In genomic region chr11:46357483-46357936, GRCh38 we compare ENCODE assay signal across 10 cellular contexts. TPM values are rescaled to one million over a fixed set of nuclear protein-coding genes. Genes with fewer than 3 reads are reported as not detected.
A peak's percentile ranks its signal among the peaks of the same experiment; 100 is the strongest.
DNase-seq lines count a peak whose midpoint lies in the region; ATAC-seq and TF ChIP-seq lines count a peak whose summit lies in the region.
"Had no signal": no experiment of that assay in that cellular context is flagged by ENCODE, and none has a peak within 500 bp of the region (broad histone marks: within the 10 kb centered on the region; RNA-seq: fewer than 3 reads in every experiment).

No MANE protein-coding gene starts in this region.

- peaks cover 87% of the 10 kb centered on the region for H3K79me2 ChIP-seq in Karpas-422 (ENCODE audit: low read length)

- H3K9me3 ChIP-seq in Panc1 (ENCODE audit: control insufficient read depth, insufficient read depth, low read depth, low read length) = no peaks in the 10 kb centered on the region
- H3K9me3 ChIP-seq in stomach = no peaks in the 10 kb centered on the region
- no peaks in the 10 kb centered on the region for H3K9me3 ChIP-seq in Karpas-422 (ENCODE audit: low read length)

- POLR2A ChIA-PET in Panc1 (lab: Charles Lee) = no interaction called here

- H3K27ac ChIP-seq in Panc1 (ENCODE audit: low read length) = peak overlapping the region; percentile 45; the same call in 1 of the 2 replicates
- H3K27ac ChIP-seq in stomach = peak overlapping the region; percentile 26 to 79 (median 67)
- no peak overlapping the region for H3K27ac ChIP-seq in Karpas-422 (ENCODE audit: low read length)

- H4K20me1 ChIP-seq in Karpas-422 (ENCODE audit: insufficient read depth, low read depth, low read length) = peaks cover 8% of the 10 kb centered on the region; the same call in 1 of the 2 replicates

- 0 out of 2 replicates have a peak, but pooled peaks have one; percentile 19 for ATAC-seq in Panc1
- ATAC-seq: GM12878 had no signal

- in situ Hi-C loops in Panc1 (cut with HindIII; ENCODE audit: low pct_unique_long_range_greater_than_20kb, low sequenced_read_pairs) = no loop called here

- peaks cover 82% of the 10 kb centered on the region for H3K4me1 Mint-ChIP-seq in activated T-cell treated with anti-CD3 and anti-CD28 coated beads, Interleukin-2, amount 50 U/mL, for 24 hours (ENCODE audit: low read depth)
- peaks cover 40% of the 10 kb centered on the region for H3K4me1 Mint-ChIP-seq in activated CD4-positive, alpha-beta T cell treated with anti-CD3 and anti-CD28 coated beads, Interleukin-2, amount 10 ng/mL, durations not matched to agents 24 days and 14 days

- DNase-seq in activated T-cell treated with anti-CD3 and anti-CD28 coated beads, Interleukin-2, amount 50 U/mL, for 24 hours = no peak
- DNase-seq in activated T-cell treated with anti-CD3 and anti-CD28 coated beads, Interleukin-2, amount 50 U/mL, for 48 hours = no peak
- DNase-seq in Panc1 (ENCODE audit: low read depth, low spot score) (no peak), glomerular visceral epithelial cell (ENCODE audit: extremely low spot score) (peak; percentile 87), stomach (peak; percentile 86), Karpas-422 (no peak)
- DNase-seq in stimulated activated CD4-positive, alpha-beta T cell treated with anti-CD3 and anti-CD28 coated beads, Interleukin-1b, Interleukin-23, amount 100 ng/mL, for 48 hours = no peak
- no peak for DNase-seq in activated CD4-positive, alpha-beta T cell treated with anti-CD3 and anti-CD28 coated beads, Interleukin-2, amount 10 ng/mL, durations not matched to agents 24 days and 14 days
- DNase-seq: NCI-H774 had no signal

- H3K27me3 ChIP-seq in Panc1 (ENCODE audit: control insufficient read depth, insufficient read depth, low read length) (no peaks in the 10 kb centered on the region), stomach (no peaks in the 10 kb centered on the region), Karpas-422 (ENCODE audit: low read length) (no peaks in the 10 kb centered on the region)

- H3K36me3 Mint-ChIP-seq in activated T-cell treated with anti-CD3 and anti-CD28 coated beads, Interleukin-2, amount 50 U/mL, for 24 hours (ENCODE audit: low read depth) = peaks cover 46% of the 10 kb centered on the region
- peaks cover 4% of the 10 kb centered on the region for H3K36me3 Mint-ChIP-seq in activated CD4-positive, alpha-beta T cell treated with anti-CD3 and anti-CD28 coated beads, Interleukin-2, amount 10 ng/mL, durations not matched to agents 24 days and 14 days (ENCODE audit: low read depth)

- no peaks in the 10 kb centered on the region for H3K27me3 Mint-ChIP-seq in activated T-cell treated with anti-CD3 and anti-CD28 coated beads, Interleukin-2, amount 50 U/mL, for 24 hours
- H3K27me3 Mint-ChIP-seq in activated CD4-positive, alpha-beta T cell treated with anti-CD3 and anti-CD28 coated beads, Interleukin-2, amount 10 ng/mL, durations not matched to agents 24 days and 14 days = no peaks in the 10 kb centered on the region

- H3K4me3 ChIP-seq in Panc1 (ENCODE audit: low read depth in 2 of 2, low read length in 2 of 2) = no peak overlapping the region
- peak overlapping the region in 1 of 4 donors; percentile 22 for H3K4me3 ChIP-seq in stomach
- no peak overlapping the region for H3K4me3 ChIP-seq in Karpas-422 (ENCODE audit: low read length)
- H3K4me3 ChIP-seq: GM12878 had no signal

- CTCF ChIA-PET in Panc1 (lab: Charles Lee) = no interaction called here

- H3K9me3 Mint-ChIP-seq in activated T-cell treated with anti-CD3 and anti-CD28 coated beads, Interleukin-2, amount 50 U/mL, for 24 hours = no peaks in the 10 kb centered on the region
- H3K9me3 Mint-ChIP-seq in activated CD4-positive, alpha-beta T cell treated with anti-CD3 and anti-CD28 coated beads, Interleukin-2, amount 10 ng/mL, durations not matched to agents 24 days and 14 days = no peaks in the 10 kb centered on the region

- no peak for TF ChIP-seq EP300 in stomach (IDR thresholded peaks at IDR 0.05)

- intact Hi-C loops in Panc1 (cut with micrococcal nuclease; ENCODE audit: unreplicated experiment) = no loop called here
- intact Hi-C loops in stomach (cut with DNase I; ENCODE audit: low total_unique reads) = no loop called here
- intact Hi-C loops in activated CD4-positive, alpha-beta T cell treated with anti-CD3 and anti-CD28 coated beads, Interleukin-2, amount 10 ng/mL, durations not matched to agents 24 days and 14 days (cut with micrococcal nuclease) = no loop called here

- H3K4me1 ChIP-seq in Panc1 (ENCODE audit: control insufficient read depth, insufficient read depth, low read length) (peaks cover 32% of the 10 kb centered on the region), stomach (peaks cover 40 to 89% (median 77%) of the 10 kb centered on the region in 4 donors), Karpas-422 (ENCODE audit: low read length) (peaks cover 34% of the 10 kb centered on the region)

- BruUV-seq in Panc1 (replicated peaks; lab: Mats Ljungman, UMichigan) = no TSS peak

- H3K36me3 ChIP-seq in Panc1 (ENCODE audit: control insufficient read depth, insufficient read depth, low read length) = no peaks in the 10 kb centered on the region; the same call in 1 of the 2 replicates
- peaks cover 0 to 17% (median 5%) of the 10 kb centered on the region in 4 donors for H3K36me3 ChIP-seq in stomach
- H3K36me3 ChIP-seq in Karpas-422 (ENCODE audit: insufficient read depth, low read length) = no peaks in the 10 kb centered on the region

- H3K27ac Mint-ChIP-seq in activated T-cell treated with anti-CD3 and anti-CD28 coated beads, Interleukin-2, amount 50 U/mL, for 24 hours = peak overlapping the region; percentile 83
- no peak overlapping the region for H3K27ac Mint-ChIP-seq in activated CD4-positive, alpha-beta T cell treated with anti-CD3 and anti-CD28 coated beads, Interleukin-2, amount 10 ng/mL, durations not matched to agents 24 days and 14 days

- H3K9ac ChIP-seq in Karpas-422 (ENCODE audit: low read length) = no peak overlapping the region

- WGBS in stomach, 5 donors = 27 to 58% (median 45%) methylated on average over 11 of the region's 11 CpGs

- TF ChIP-seq CTCF in Panc1 (IDR thresholded peaks at IDR 0.05) (no peak), stomach (IDR thresholded peaks at IDR 0.05) (no peak)

- no peak for TF ChIP-seq POLR2A in stomach (IDR thresholded peaks at IDR 0.05)

- H2AFZ ChIP-seq in Karpas-422 (ENCODE audit: low read length) = no peak overlapping the region

- no peaks in the 10 kb centered on the region for H3K9me2 ChIP-seq in Karpas-422 (replicated peaks; ENCODE audit: insufficient read depth, low read length)

- no peak overlapping the region for H3K4me2 ChIP-seq in Karpas-422 (ENCODE audit: low read depth, low read length, poor library complexity, severe bottlenecking)

- H3K4me3 Mint-ChIP-seq in activated T-cell treated with anti-CD3 and anti-CD28 coated beads, Interleukin-2, amount 50 U/mL, for 24 hours = no peak overlapping the region
- H3K4me3 Mint-ChIP-seq in activated CD4-positive, alpha-beta T cell treated with anti-CD3 and anti-CD28 coated beads, Interleukin-2, amount 10 ng/mL, durations not matched to agents 24 days and 14 days = no peak overlapping the region

RNA-seq across cellular contexts. Expression of gene DGKZ, which starts 10.2 kb away (rescaled TPM):
- total RNA-seq in Panc1 (2021; ENCODE audit: unreplicated experiment) (104 TPM), stomach (100 to 1,000 TPM in 3 of 5 donors, 10 to 100 TPM in 2; 24.0 to 405 (median 102) TPM)
- polyA plus RNA-seq in Panc1 (2012; ENCODE audit: insufficient read length) = 172 TPM
- 10 to 100 TPM; 26.9 to 47.5 (median 35.0) TPM for polyA plus RNA-seq in stomach
- total RNA-seq in Karpas-422 (2014; rRNA removed; shearing (Covaris generic); ENCODE audit: low replicate concordance) = 59.4 and 106 TPM in 2 replicates
- total RNA-seq in activated CD4-positive, alpha-beta T cell treated with anti-CD3 and anti-CD28 coated beads, Interleukin-2, amount 10 ng/mL, durations not matched to agents 24 days and 14 days = 87.4 and 94.7 TPM in 2 replicates

RNA-seq across cellular contexts. Expression of gene MDK, which starts 24.0 kb away (rescaled TPM):
- total RNA-seq in Panc1 (2021; ENCODE audit: unreplicated experiment) = 252 TPM
- polyA plus RNA-seq in Panc1 (2012; ENCODE audit: insufficient read length) = 741 TPM
- total RNA-seq in stomach = 100 to 1,000 TPM in 1 of 5 donors, 10 to 100 TPM in 3, 1 to 10 TPM in 1; 5.5 to 151 (median 21.0) TPM
- polyA plus RNA-seq in stomach = 10 to 100 TPM; 22.5 to 56.5 (median 29.2) TPM
- total RNA-seq in Karpas-422 (2014; rRNA removed; shearing (Covaris generic); ENCODE audit: low replicate concordance) = 6.9 and 21.9 TPM in 2 replicates
- 5.4 and 7.1 TPM in 2 replicates for total RNA-seq in activated CD4-positive, alpha-beta T cell treated with anti-CD3 and anti-CD28 coated beads, Interleukin-2, amount 10 ng/mL, durations not matched to agents 24 days and 14 days

RNA-seq across cellular contexts. Expression of gene CHRM4, which starts 34.1 kb away (rescaled TPM):
- total RNA-seq in Panc1 (2021; ENCODE audit: unreplicated experiment) (3.1 TPM), stomach (1 to 10 TPM in 1 of 5 donors, under 1 TPM in 1, not detected in 3; 0.37 to 2.8 TPM)
- 3.1 TPM for polyA plus RNA-seq in Panc1 (2012; ENCODE audit: insufficient read length)
- not detected for polyA plus RNA-seq in stomach
- total RNA-seq in Karpas-422 (2014; rRNA removed; shearing (Covaris generic); ENCODE audit: low replicate concordance) = not detected in 2 replicates
- total RNA-seq in activated CD4-positive, alpha-beta T cell treated with anti-CD3 and anti-CD28 coated beads, Interleukin-2, amount 10 ng/mL, durations not matched to agents 24 days and 14 days = 0.80 and 0.84 TPM in 2 replicates

Comparison
In these comparisons a context has a peak if more than half of its experiments do, and no peak if none do; other contexts are left out.
1. DNase-seq: peak in glomerular visceral epithelial cell (single experiment) and stomach (single experiment); none in activated T-cell treated with anti-CD3 and anti-CD28 coated beads, Interleukin-2, amount 50 U/mL, for 24 hours (single experiment), activated T-cell treated with anti-CD3 and anti-CD28 coated beads, Interleukin-2, amount 50 U/mL, for 48 hours (0 of 2), Panc1 (single experiment), Karpas-422 (single experiment), stimulated activated CD4-positive, alpha-beta T cell treated with anti-CD3 and anti-CD28 coated beads, Interleukin-1b, Interleukin-23, amount 100 ng/mL, for 48 hours (single experiment) and activated CD4-positive, alpha-beta T cell treated with anti-CD3 and anti-CD28 coated beads, Interleukin-2, amount 10 ng/mL, durations not matched to agents 24 days and 14 days (single experiment).